In genomic region chr10:110305767-110306451, GRCh38 we compare ENCODE assay signal across 8 cellular contexts. TPM values are rescaled to one million over a fixed set of nuclear protein-coding genes. Genes with fewer than 3 reads are reported as not detected.
DNase-seq lines count a peak whose midpoint lies in the region; ATAC-seq and TF ChIP-seq lines count a peak whose summit lies in the region.

No MANE protein-coding gene starts in this region.

- H3K27me3 ChIP-seq in ovary, result no peaks in the 10 kb centered on the region

- TF ChIP-seq CTCF in ovary (IDR thresholded peaks at IDR 0.05), result peak; percentile 19 to 69 (median 67)

- DNase-seq in DMS153 (lab: John Stamatoyannopoulos, UW) (peak; percentile 64), OCI-M1 (lab: John Stamatoyannopoulos, UW) (peak; percentile 93), germinal center (ENCODE audit: low spot score) (peak; percentile 66), ovary (peak; percentile 18 to 56 (median 25)), ecto neural progenitor cell (ENCODE audit: low spot score) (no peak)
- DNase-seq in activated effector memory CD4-positive, alpha-beta T cell treated with Interleukin-2 at 50 U/mL for 16 hours, result peak; percentile 29

- ATAC-seq in GM21515 (IDR thresholded peaks at IDR 0.05; ENCODE audit: unreplicated experiment), result peak; percentile 43

- H3K4me1 ChIP-seq in ovary (ENCODE audit: insufficient read depth), result no peaks in the 10 kb centered on the region

- 32 to 43% (median 38%) methylated on average over 17 of the region's 17 CpGs for WGBS in ovary, 3 donors

- peak; percentile 86 for TF ChIP-seq RAD21 in Ishikawa (IDR thresholded peaks at IDR 0.05; ENCODE audit: low read depth)

- H3K36me3 ChIP-seq in ovary, result no peaks in the 10 kb centered on the region

- H3K4me3 ChIP-seq in ovary, result peak overlapping the region; percentile 96

- intact Hi-C loops in ovary (cut with DNase I), result no loop called here

- TF ChIP-seq POLR2A in ovary (IDR thresholded peaks at IDR 0.05), result no peak

- no peaks in the 10 kb centered on the region for H3K9me3 ChIP-seq in ovary

- peak overlapping the region in 1 of 2 donors; percentile 84 for H3K27ac ChIP-seq in ovary

- TF ChIP-seq EP300 in Ishikawa (IDR thresholded peaks at IDR 0.05; ENCODE audit: borderline replicate concordance) (no peak), ovary (IDR thresholded peaks at IDR 0.05) (no peak)

TF ChIP-seq in Ishikawa, 13 proteins besides CTCF, POLR2A, EP300 and RAD21:
- TF ChIP-seq MAX (IDR thresholded peaks at IDR 0.05) (no peak), REST (IDR thresholded peaks at IDR 0.05; ENCODE audit: low read depth) (no peak), FOXM1 (IDR thresholded peaks at IDR 0.05; ENCODE audit: borderline replicate concordance, low read depth) (no peak), EGR1 (IDR thresholded peaks at IDR 0.05) (no peak), TCF12 (IDR thresholded peaks at IDR 0.05; ENCODE audit: low read depth) (no peak), USF1 (IDR thresholded peaks at IDR 0.05) (no peak), CEBPB (IDR thresholded peaks at IDR 0.05) (no peak), TAF1 (IDR thresholded peaks at IDR 0.05; ENCODE audit: low read depth) (no peak)

RNA-seq across cellular contexts. Expression of gene SMNDC1, which starts 1.2 kb away (rescaled TPM):
- 10 to 100 TPM; 11.7 to 31.9 (median 28.2) TPM for total RNA-seq in ovary
- polyA plus RNA-seq in ovary, result 10 to 100 TPM; 14.2 to 36.1 TPM
